In genomic region chr5:10565785-10566506, GRCh38 we compare ENCODE assay signal across 8 cellular contexts. TPM values are rescaled to one million over a fixed set of nuclear protein-coding genes. Genes with fewer than 3 reads are reported as not detected.
DNase-seq lines count a peak whose midpoint lies in the region; ATAC-seq, FAIRE-seq and TF ChIP-seq lines count a peak whose summit lies in the region.

No MANE protein-coding gene starts in this region.

- CTCF ChIA-PET in H1 (lab: Charles Lee; ENCODE audit: partially characterized antibody), result interaction anchor here (0.7 to 3.7 kb wide), 8 partner anchors 11 to 124 kb away, joined by 3 to 17 read pairs (median 5); no protein-coding TSS in a partner anchor

- no peak for FAIRE-seq in H1 (lab: Jason Lieb, UNC)

- in situ Hi-C loops in G401 (cut with HindIII; ENCODE audit: low sequenced_read_pairs), result loop anchor here (5.0 kb wide), 1 partner anchor 41 kb away; no protein-coding TSS in a partner anchor

- H3K9me3 Mint-ChIP-seq in osteocyte (ENCODE audit: unreplicated experiment), result no peaks in the 10 kb centered on the region

- H3K23me2 ChIP-seq in H1 (ENCODE audit: low read depth, low read length), result peaks cover 15% of the 10 kb centered on the region; the same call in 1 of the 2 replicates

- H3K4me1 ChIP-seq in H1 (replicated peaks in 1 of 4; ENCODE audit: control insufficient read depth in 3 of 4, insufficient read depth in 4 of 4, low read length in 3 of 4), result peaks cover 8 to 13% (median 10%) of the 10 kb centered on the region in 4 experiments

- TF ChIP-seq CTCF in H1 (IDR thresholded peaks at IDR 0.05; ENCODE audit: control extremely low read depth in 1 of 3, insufficient read depth in 1 of 3, low read depth in 1 of 3, low read length in 3 of 3) (no peak), osteocyte (IDR thresholded peaks at IDR 0.05) (no peak)

- H2BK15ac ChIP-seq in H1 (ENCODE audit: low read length), result no peak overlapping the region

- H3K27me3 ChIP-seq in H1 (replicated peaks in 1 of 4; ENCODE audit: control insufficient read depth in 3 of 4, extremely low read depth in 1 of 4, insufficient read depth in 3 of 4, low read length in 3 of 4), result peaks cover 20 to 58% (median 55%) of the 10 kb centered on the region in 4 experiments

- TF ChIP-seq RAD21 in H1 (IDR thresholded peaks at IDR 0.05 in 1 of 2, conservative IDR thresholded peaks at IDR 0.05 in 1 of 2; ENCODE audit: low read depth in 2 of 2, low read length in 2 of 2), result no peak

- H3K9ac ChIP-seq in H1 (replicated peaks in 1 of 4; ENCODE audit: extremely low read depth in 1 of 4, low read depth in 3 of 4, low read length in 3 of 4), result no peak overlapping the region

- no peak overlapping the region for H3K14ac ChIP-seq in H1 (ENCODE audit: insufficient read length)

- no peak overlapping the region for H3K56ac ChIP-seq in H1 (replicated peaks; ENCODE audit: insufficient read length, low read depth, low read length)

- ATAC-seq in GM21381 (IDR thresholded peaks at IDR 0.05; ENCODE audit: unreplicated experiment) (no peak), HG03108 (IDR thresholded peaks at IDR 0.05; ENCODE audit: unreplicated experiment) (no peak)

- no peaks in the 10 kb centered on the region for H3K9me3 ChIP-seq in H1 (ENCODE audit: insufficient read depth in 2 of 2, low read depth in 1 of 2, low read length in 1 of 2)

- no peak overlapping the region for H3K23ac ChIP-seq in H1 (ENCODE audit: insufficient read length)

- no peak for TF ChIP-seq POLR2A in H1 (IDR thresholded peaks at IDR 0.05; ENCODE audit: control extremely low read depth in 1 of 2, low read depth in 2 of 2, low read length in 2 of 2)

- peaks cover 2% of the 10 kb centered on the region; the same call in 1 of the 2 replicates for H3K79me1 ChIP-seq in H1 (ENCODE audit: low read depth, low read length)

- H3K4me3 ChIP-seq in H1 (ENCODE audit: extremely low read depth in 1 of 4, insufficient read depth in 2 of 4, low read depth in 3 of 4, low read length in 4 of 4), result peak overlapping the region; percentile 19 to 74 (median 62); a peak in 6 of 8 replicates

- peaks cover under 1% of the 10 kb centered on the region for H3K27me3 Mint-ChIP-seq in osteocyte (ENCODE audit: unreplicated experiment)

- H2BK20ac ChIP-seq in H1 (ENCODE audit: low read length), result no peak overlapping the region

- no peak overlapping the region for H2BK5ac ChIP-seq in H1 (ENCODE audit: low read depth, low read length)

- H4K91ac ChIP-seq in H1 (replicated peaks; ENCODE audit: insufficient read length, low read length), result no peak overlapping the region

- no peak overlapping the region for H2BK120ac ChIP-seq in H1 (replicated peaks; ENCODE audit: low read depth, low read length)

- H2AK5ac ChIP-seq in H1 (ENCODE audit: low read depth, low read length), result no peak overlapping the region

- no peak overlapping the region for H3K18ac ChIP-seq in H1 (ENCODE audit: extremely low read depth, low read length)

- WGBS in H1 (ENCODE audit: extremely low coverage in 1 of 2, insufficient coverage in 1 of 2, insufficient read length in 1 of 2, insufficient replicate concordance in 2 of 2, low coverage in 1 of 2, low lambda C conversion rate in 2 of 2, missing lambda C conversion rate in 1 of 2), 2 experiments, result 63% methylated on average over 11 of the region's 11 CpGs; no CpG with 5 or more reads in 1 of the 2 experiments

- TF ChIP-seq EP300 in H1 (IDR thresholded peaks at IDR 0.05; ENCODE audit: borderline replicate concordance in 1 of 2, low read depth in 2 of 2, low read length in 2 of 2), result no peak

- peaks cover 31% of the 10 kb centered on the region for H3K4me1 Mint-ChIP-seq in osteocyte (ENCODE audit: unreplicated experiment)

- H3K36me3 Mint-ChIP-seq in osteocyte (ENCODE audit: unreplicated experiment), result no peaks in the 10 kb centered on the region

- POLR2A ChIA-PET in H1 (lab: Charles Lee; ENCODE audit: partially characterized antibody), result interaction anchor here (1.9 to 2.1 kb wide), 2 partner anchors 15 to 62 kb away, joined by 7 to 10 read pairs; no protein-coding TSS in a partner anchor

- H2AFZ ChIP-seq in H1 (ENCODE audit: low read length), result no peak overlapping the region

- H3K36me3 ChIP-seq in H1 (ENCODE audit: control insufficient read depth in 2 of 4, insufficient read depth in 4 of 4, low read length in 3 of 4), result no peaks in the 10 kb centered on the region

- peak overlapping the region; percentile 93 to 99 for H3K4me2 ChIP-seq in H1 (ENCODE audit: insufficient read depth in 1 of 2, low read depth in 2 of 2, low read length in 2 of 2)

- no peak overlapping the region for H3K4ac ChIP-seq in H1 (replicated peaks; ENCODE audit: insufficient read length, low read depth, low read length)

- peak; percentile 39 for DNase-seq in GM03348 (ENCODE audit: low spot score)
- DNase-seq in NCI-H2171 (lab: John Stamatoyannopoulos, UW), result peak; percentile 54
- no peak for DNase-seq in H1 (ENCODE audit: low read depth in 1 of 2, low spot score in 2 of 2)
- DNase-seq in osteocyte (ENCODE audit: extremely low spot score, unreplicated experiment), result no peak
- no peak for DNase-seq in germinal center (ENCODE audit: low spot score)
- no peak for DNase-seq in G401 (ENCODE audit: low spot score)

- no peak overlapping the region for H3K27ac Mint-ChIP-seq in osteocyte (ENCODE audit: unreplicated experiment)

- peaks cover 4 to 23% of the 10 kb centered on the region in 2 experiments for H4K20me1 ChIP-seq in H1 (replicated peaks in 1 of 2; ENCODE audit: control insufficient read depth in 1 of 2, insufficient read depth in 2 of 2, low read length in 2 of 2)

- peak overlapping the region; percentile 9; the same call in 1 of the 2 replicates for H2BK12ac ChIP-seq in H1 (ENCODE audit: low read depth, low read length)

- no peak overlapping the region for H4K8ac ChIP-seq in H1 (ENCODE audit: extremely low read depth, insufficient read depth, low read length)

- H3K79me2 ChIP-seq in H1 (ENCODE audit: control insufficient read depth in 1 of 2, insufficient read depth in 2 of 2, low read length in 2 of 2), result peaks cover 0 to 5% of the 10 kb centered on the region in 2 experiments; a peak in 1 of 4 replicates

- H4K5ac ChIP-seq in H1 (ENCODE audit: insufficient read length, low read depth, low read length), result no peak overlapping the region

- H3K4me3 Mint-ChIP-seq in osteocyte (ENCODE audit: unreplicated experiment), result peak overlapping the region; percentile 79

- no peak overlapping the region for H3K27ac ChIP-seq in H1 (ENCODE audit: low read depth, low read length)

TF ChIP-seq in H1, 55 proteins besides CTCF, POLR2A, EP300 and RAD21:
- TF ChIP-seq KDM5A (IDR thresholded peaks at IDR 0.05; ENCODE audit: low read length) (no peak), NANOG (IDR thresholded peaks at IDR 0.05; ENCODE audit: insufficient read depth, low read depth, low read length, poor library complexity, severe bottlenecking) (no peak), PHF8 (conservative IDR thresholded peaks at IDR 0.05; ENCODE audit: low read depth, low read length) (no peak), TCF12 (IDR thresholded peaks at IDR 0.05; ENCODE audit: low read depth, low read length) (no peak), SUZ12 (IDR thresholded peaks at IDR 0.05; ENCODE audit: low read length) (no peak), BACH1 (IDR thresholded peaks at IDR 0.05; ENCODE audit: low read length) (no peak), GABPA (IDR thresholded peaks at IDR 0.05; ENCODE audit: borderline replicate concordance, insufficient read depth, low read length) (no peak)

RNA-seq across cellular contexts. Expression of gene ANKRD33B, which starts 2.1 kb away (rescaled TPM):
- total RNA-seq in H1 (2021; fragmentation: NEBNext Ultra II Directional; extraction: Animal tissue kit (Norgen Biotek cat#: 25700)), result 20.5 and 20.6 TPM in 2 replicates
- polyA plus RNA-seq in H1 (2011; rRNA removed), result 6.9 and 7.1 TPM in 2 replicates
- 5.4 TPM for polyA plus RNA-seq in H1 (2011; cell fraction: cytosol; rRNA removed)
- 10.9 TPM for polyA plus RNA-seq in H1 (2011; cell fraction: nucleus; rRNA removed)
- 8.6 to 11.9 TPM (median 11.1 TPM) in 4 replicates for polyA plus RNA-seq in H1 (2012, experiment 1 of 2)
- polyA plus RNA-seq in H1 (2012, experiment 2 of 2), result 2.7 TPM
- polyA plus RNA-seq in H1 (2013, experiment 1 of 2), result 6.4 TPM
- polyA plus RNA-seq in H1 (2013, experiment 2 of 2), result 6.4 TPM
- polyA minus RNA-seq in H1 (2011; rRNA and poly(A)+ RNA removed), result 25.2 and 26.2 TPM in 2 replicates
- 16.0 TPM for polyA minus RNA-seq in H1 (2011; cell fraction: cytosol; rRNA and poly(A)+ RNA removed)
- 15.9 TPM for polyA minus RNA-seq in H1 (2011; cell fraction: nucleus; rRNA and poly(A)+ RNA removed)
- 0.83 and 0.94 TPM in 2 replicates for total RNA-seq in osteocyte
- total RNA-seq in G401 (2014; rRNA removed; shearing (Covaris generic)), result 5.0 and 7.4 TPM in 2 replicates

Comparison
In these comparisons a context has a peak if more than half of its experiments do, and no peak if none do; other contexts are left out.
1. DNase-seq: peak in GM03348 (single experiment) and NCI-H2171 (single experiment); none in H1 (0 of 2), osteocyte (single experiment), germinal center (single experiment) and G401 (single experiment).